In genomic region chr7:93894426-93894825, GRCh38 we compare ENCODE assay signal across 2 cellular contexts.
TF ChIP-seq lines count a peak whose summit lies in the region.

No MANE protein-coding gene starts in this region.

TF ChIP-seq in K562, 482 proteins besides CTCF, POLR2A, EP300 and RAD21:
- TF ChIP-seq NKRF (IDR thresholded peaks at IDR 0.05; ENCODE audit: borderline replicate concordance) (no peak), GMEB1 (CRISPR knock-in tag; IDR thresholded peaks at IDR 0.05) (no peak), TAF9B (IDR thresholded peaks at IDR 0.05; ENCODE audit: partially characterized antibody) (no peak), JUNB (CRISPR knock-in tag; conservative IDR thresholded peaks at IDR 0.05) (no peak), RREB1 (CRISPR knock-in tag; IDR thresholded peaks at IDR 0.05) (no peak), HEY1 (CRISPR knock-in tag; IDR thresholded peaks at IDR 0.05; ENCODE audit: borderline replicate concordance) (no peak), ZBTB17 (CRISPR knock-in tag; IDR thresholded peaks at IDR 0.05) (no peak), U2AF2 (optimal IDR thresholded peaks at IDR 0.05; ENCODE audit: low read depth, low read length) (no peak), SETDB1 (IDR thresholded peaks at IDR 0.05; ENCODE audit: low read length) (no peak), MBD2 (IDR thresholded peaks at IDR 0.05; ENCODE audit: borderline replicate concordance, low read depth) (no peak), ZBED1 (IDR thresholded peaks at IDR 0.05) (no peak), TARDBP (IDR thresholded peaks at IDR 0.05) (no peak), SREBF2 (CRISPR knock-in tag; IDR thresholded peaks at IDR 0.05) (no peak), CTBP1 (IDR thresholded peaks at IDR 0.05; ENCODE audit: borderline replicate concordance) (no peak), STAT5B (CRISPR knock-in tag; IDR thresholded peaks at IDR 0.05) (no peak), ATF3 (IDR thresholded peaks at IDR 0.05) (no peak), ATF3 (CRISPR knock-in tag; conservative IDR thresholded peaks at IDR 0.05) (no peak), ZKSCAN1 (IDR thresholded peaks at IDR 0.05; ENCODE audit: low read depth, low read length) (no peak), USF1 (CRISPR knock-in tag; IDR thresholded peaks at IDR 0.05) (no peak), NFIC (IDR thresholded peaks at IDR 0.05) (no peak)

TF ChIP-seq in HepG2, 621 proteins besides CTCF, POLR2A, EP300 and RAD21:
- TF ChIP-seq IRF9 (CRISPR knock-in tag; IDR thresholded peaks at IDR 0.05; ENCODE audit: borderline replicate concordance) (no peak), POLR2G (IDR thresholded peaks at IDR 0.05; ENCODE audit: low read depth, low read length) (no peak), ZNF234 (CRISPR knock-in tag; conservative IDR thresholded peaks at IDR 0.05) (no peak), AGO2 (optimal IDR thresholded peaks at IDR 0.05; ENCODE audit: low read depth, low read length) (no peak), NONO (IDR thresholded peaks at IDR 0.05) (no peak), NONO (CRISPR knock-in tag; conservative IDR thresholded peaks at IDR 0.05) (no peak), DMAP1 (CRISPR knock-in tag; IDR thresholded peaks at IDR 0.05) (no peak), GTF3A (CRISPR knock-in tag; conservative IDR thresholded peaks at IDR 0.05) (no peak), ZEB1 (IDR thresholded peaks at IDR 0.05; ENCODE audit: insufficient replicate concordance, low read depth) (no peak), ZNF574 (CRISPR knock-in tag; IDR thresholded peaks at IDR 0.05) (no peak), NR2F2 (IDR thresholded peaks at IDR 0.05; ENCODE audit: borderline replicate concordance, low read depth) (no peak), ZUFSP (CRISPR knock-in tag; IDR thresholded peaks at IDR 0.05; ENCODE audit: borderline replicate concordance) (no peak), ZBTB43 (CRISPR knock-in tag; conservative IDR thresholded peaks at IDR 0.05) (no peak), ZNF816 (CRISPR knock-in tag; IDR thresholded peaks at IDR 0.05; ENCODE audit: borderline replicate concordance) (no peak), TERF1 (CRISPR knock-in tag; IDR thresholded peaks at IDR 0.05) (no peak), NFIC (IDR thresholded peaks at IDR 0.05; ENCODE audit: low read length) (no peak), PCBP1 (IDR thresholded peaks at IDR 0.05; ENCODE audit: borderline replicate concordance, low read depth, low read length) (no peak)
